In the genomic region with DNA sequence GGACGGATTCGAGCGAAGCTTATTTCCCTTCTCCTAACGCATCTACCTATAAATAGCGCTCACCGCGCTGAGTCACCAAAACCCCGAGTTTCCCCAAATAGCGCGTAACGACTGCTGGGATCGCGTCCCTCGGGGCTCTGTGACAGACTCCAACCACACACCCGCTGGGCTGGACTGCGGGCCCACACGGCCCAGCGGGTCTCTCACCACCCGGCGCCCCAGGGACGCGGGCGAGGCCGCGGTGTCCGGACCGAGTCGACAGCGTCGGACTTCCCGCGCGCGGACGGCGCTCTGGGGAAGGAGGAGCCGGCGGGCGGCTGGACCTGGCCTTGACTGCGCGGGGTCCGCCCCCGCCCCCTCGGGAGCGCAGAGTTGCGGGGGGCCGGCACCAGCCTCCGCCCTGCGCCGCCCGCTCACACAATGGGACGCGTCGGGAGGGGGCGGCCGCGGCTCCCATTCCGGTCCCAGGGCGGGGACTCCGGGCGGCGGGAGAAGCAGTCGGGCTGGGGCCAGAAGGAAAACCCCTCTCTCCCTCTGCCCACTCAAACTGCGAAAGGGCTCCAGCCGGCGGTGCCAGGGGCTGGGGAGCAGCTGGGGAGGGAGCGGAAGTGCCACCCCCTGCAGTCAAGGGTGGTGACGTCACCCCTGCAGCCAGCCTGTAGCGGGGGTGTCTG, we compare ENCODE assay signal across 1 cellular context.
TF ChIP-seq lines count a peak whose summit lies in the region.

No MANE protein-coding gene starts in this region.

TF ChIP-seq in H1, 55 proteins besides CTCF, POLR2A, EP300 and RAD21:
- no peak for TF ChIP-seq CEBPB (IDR thresholded peaks at IDR 0.05; ENCODE audit: low read depth, low read length)
- TF ChIP-seq RBBP5 (IDR thresholded peaks at IDR 0.05; ENCODE audit: borderline replicate concordance, low read depth, low read length): peak; percentile 32
- no peak for TF ChIP-seq SAP30 (IDR thresholded peaks at IDR 0.05; ENCODE audit: insufficient read depth, insufficient replicate concordance, low read length)
- TF ChIP-seq CHD2 (IDR thresholded peaks at IDR 0.05; ENCODE audit: low read length): no peak
- TF ChIP-seq, protein P1, sequence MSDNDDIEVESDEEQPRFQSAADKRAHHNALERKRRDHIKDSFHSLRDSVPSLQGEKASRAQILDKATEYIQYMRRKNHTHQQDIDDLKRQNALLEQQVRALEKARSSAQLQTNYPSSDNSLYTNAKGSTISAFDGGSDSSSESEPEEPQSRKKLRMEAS (IDR thresholded peaks at IDR 0.05): no peak
- TF ChIP-seq USF2 (IDR thresholded peaks at IDR 0.05; ENCODE audit: low read length): peak; percentile 65
- no peak for TF ChIP-seq POU5F1 (IDR thresholded peaks at IDR 0.05; ENCODE audit: low read depth, low read length)
- TF ChIP-seq CBX5 (IDR thresholded peaks at IDR 0.05; ENCODE audit: low read depth, low read length): no peak
- TF ChIP-seq JUN (IDR thresholded peaks at IDR 0.05; ENCODE audit: low read depth, low read length): peak; percentile 66; the same call in 1 of the 2 replicates
- no peak for TF ChIP-seq EZH2 (IDR thresholded peaks at IDR 0.05; ENCODE audit: low read depth, low read length, severe bottlenecking)
- no peak for TF ChIP-seq SIX5 (IDR thresholded peaks at IDR 0.05; ENCODE audit: low read depth, low read length)
- TF ChIP-seq HDAC2 (IDR thresholded peaks at IDR 0.05; ENCODE audit: borderline replicate concordance in 1 of 2, low read depth in 2 of 2, low read length in 2 of 2): peak in 1 of 2 experiments; percentile 50; a peak in 1 of 4 replicates
- peak; percentile 90 for TF ChIP-seq CTBP2 (IDR thresholded peaks at IDR 0.05; ENCODE audit: borderline replicate concordance, insufficient read depth, insufficient read length, low read length)
- peak; percentile 51; the same call in 1 of the 2 replicates for TF ChIP-seq SUZ12 (IDR thresholded peaks at IDR 0.05; ENCODE audit: low read length)
- TF ChIP-seq BACH1 (IDR thresholded peaks at IDR 0.05; ENCODE audit: low read length): peak; percentile 81; the same call in 1 of the 2 replicates
- TF ChIP-seq TAF7 (optimal IDR thresholded peaks at IDR 0.05; ENCODE audit: borderline replicate concordance, low read depth, low read length): no peak
- no peak for TF ChIP-seq ZNF274 (IDR thresholded peaks at IDR 0.05; ENCODE audit: borderline replicate concordance, extremely low read depth, low read length)
- no peak for TF ChIP-seq FOSL1 (IDR thresholded peaks at IDR 0.05; ENCODE audit: insufficient read depth, low read depth, low read length)
- peak; percentile 31 for TF ChIP-seq PHF8 (conservative IDR thresholded peaks at IDR 0.05; ENCODE audit: low read depth, low read length)
- TF ChIP-seq SP2 (IDR thresholded peaks at IDR 0.05; ENCODE audit: low read length): no peak
- no peak for TF ChIP-seq CHD1 (IDR thresholded peaks at IDR 0.05; ENCODE audit: low read depth, low read length)
- TF ChIP-seq TBP (IDR thresholded peaks at IDR 0.05; ENCODE audit: low read depth, low read length): no peak
- no peak for TF ChIP-seq HDAC6 (IDR thresholded peaks at IDR 0.05; ENCODE audit: low read depth, low read length)
- no peak for TF ChIP-seq MAFK (IDR thresholded peaks at IDR 0.05; ENCODE audit: low read depth, low read length)
- TF ChIP-seq BCL11A (IDR thresholded peaks at IDR 0.05; ENCODE audit: low read depth in 2 of 2, low read length in 2 of 2): no peak
- no peak for TF ChIP-seq SP4 (IDR thresholded peaks at IDR 0.05; ENCODE audit: low read length)
- TF ChIP-seq RXRA (IDR thresholded peaks at IDR 0.05; ENCODE audit: insufficient read depth, low read depth, low read length): no peak
- no peak for TF ChIP-seq GTF2F1 (IDR thresholded peaks at IDR 0.05; ENCODE audit: borderline replicate concordance, low read depth, low read length)
- TF ChIP-seq NRF1 (IDR thresholded peaks at IDR 0.05; ENCODE audit: low read depth, low read length): no peak
- no peak; the same call in 1 of the 2 replicates for TF ChIP-seq YY1 (IDR thresholded peaks at IDR 0.05; ENCODE audit: low read depth, low read length)
- TF ChIP-seq, protein P2, sequence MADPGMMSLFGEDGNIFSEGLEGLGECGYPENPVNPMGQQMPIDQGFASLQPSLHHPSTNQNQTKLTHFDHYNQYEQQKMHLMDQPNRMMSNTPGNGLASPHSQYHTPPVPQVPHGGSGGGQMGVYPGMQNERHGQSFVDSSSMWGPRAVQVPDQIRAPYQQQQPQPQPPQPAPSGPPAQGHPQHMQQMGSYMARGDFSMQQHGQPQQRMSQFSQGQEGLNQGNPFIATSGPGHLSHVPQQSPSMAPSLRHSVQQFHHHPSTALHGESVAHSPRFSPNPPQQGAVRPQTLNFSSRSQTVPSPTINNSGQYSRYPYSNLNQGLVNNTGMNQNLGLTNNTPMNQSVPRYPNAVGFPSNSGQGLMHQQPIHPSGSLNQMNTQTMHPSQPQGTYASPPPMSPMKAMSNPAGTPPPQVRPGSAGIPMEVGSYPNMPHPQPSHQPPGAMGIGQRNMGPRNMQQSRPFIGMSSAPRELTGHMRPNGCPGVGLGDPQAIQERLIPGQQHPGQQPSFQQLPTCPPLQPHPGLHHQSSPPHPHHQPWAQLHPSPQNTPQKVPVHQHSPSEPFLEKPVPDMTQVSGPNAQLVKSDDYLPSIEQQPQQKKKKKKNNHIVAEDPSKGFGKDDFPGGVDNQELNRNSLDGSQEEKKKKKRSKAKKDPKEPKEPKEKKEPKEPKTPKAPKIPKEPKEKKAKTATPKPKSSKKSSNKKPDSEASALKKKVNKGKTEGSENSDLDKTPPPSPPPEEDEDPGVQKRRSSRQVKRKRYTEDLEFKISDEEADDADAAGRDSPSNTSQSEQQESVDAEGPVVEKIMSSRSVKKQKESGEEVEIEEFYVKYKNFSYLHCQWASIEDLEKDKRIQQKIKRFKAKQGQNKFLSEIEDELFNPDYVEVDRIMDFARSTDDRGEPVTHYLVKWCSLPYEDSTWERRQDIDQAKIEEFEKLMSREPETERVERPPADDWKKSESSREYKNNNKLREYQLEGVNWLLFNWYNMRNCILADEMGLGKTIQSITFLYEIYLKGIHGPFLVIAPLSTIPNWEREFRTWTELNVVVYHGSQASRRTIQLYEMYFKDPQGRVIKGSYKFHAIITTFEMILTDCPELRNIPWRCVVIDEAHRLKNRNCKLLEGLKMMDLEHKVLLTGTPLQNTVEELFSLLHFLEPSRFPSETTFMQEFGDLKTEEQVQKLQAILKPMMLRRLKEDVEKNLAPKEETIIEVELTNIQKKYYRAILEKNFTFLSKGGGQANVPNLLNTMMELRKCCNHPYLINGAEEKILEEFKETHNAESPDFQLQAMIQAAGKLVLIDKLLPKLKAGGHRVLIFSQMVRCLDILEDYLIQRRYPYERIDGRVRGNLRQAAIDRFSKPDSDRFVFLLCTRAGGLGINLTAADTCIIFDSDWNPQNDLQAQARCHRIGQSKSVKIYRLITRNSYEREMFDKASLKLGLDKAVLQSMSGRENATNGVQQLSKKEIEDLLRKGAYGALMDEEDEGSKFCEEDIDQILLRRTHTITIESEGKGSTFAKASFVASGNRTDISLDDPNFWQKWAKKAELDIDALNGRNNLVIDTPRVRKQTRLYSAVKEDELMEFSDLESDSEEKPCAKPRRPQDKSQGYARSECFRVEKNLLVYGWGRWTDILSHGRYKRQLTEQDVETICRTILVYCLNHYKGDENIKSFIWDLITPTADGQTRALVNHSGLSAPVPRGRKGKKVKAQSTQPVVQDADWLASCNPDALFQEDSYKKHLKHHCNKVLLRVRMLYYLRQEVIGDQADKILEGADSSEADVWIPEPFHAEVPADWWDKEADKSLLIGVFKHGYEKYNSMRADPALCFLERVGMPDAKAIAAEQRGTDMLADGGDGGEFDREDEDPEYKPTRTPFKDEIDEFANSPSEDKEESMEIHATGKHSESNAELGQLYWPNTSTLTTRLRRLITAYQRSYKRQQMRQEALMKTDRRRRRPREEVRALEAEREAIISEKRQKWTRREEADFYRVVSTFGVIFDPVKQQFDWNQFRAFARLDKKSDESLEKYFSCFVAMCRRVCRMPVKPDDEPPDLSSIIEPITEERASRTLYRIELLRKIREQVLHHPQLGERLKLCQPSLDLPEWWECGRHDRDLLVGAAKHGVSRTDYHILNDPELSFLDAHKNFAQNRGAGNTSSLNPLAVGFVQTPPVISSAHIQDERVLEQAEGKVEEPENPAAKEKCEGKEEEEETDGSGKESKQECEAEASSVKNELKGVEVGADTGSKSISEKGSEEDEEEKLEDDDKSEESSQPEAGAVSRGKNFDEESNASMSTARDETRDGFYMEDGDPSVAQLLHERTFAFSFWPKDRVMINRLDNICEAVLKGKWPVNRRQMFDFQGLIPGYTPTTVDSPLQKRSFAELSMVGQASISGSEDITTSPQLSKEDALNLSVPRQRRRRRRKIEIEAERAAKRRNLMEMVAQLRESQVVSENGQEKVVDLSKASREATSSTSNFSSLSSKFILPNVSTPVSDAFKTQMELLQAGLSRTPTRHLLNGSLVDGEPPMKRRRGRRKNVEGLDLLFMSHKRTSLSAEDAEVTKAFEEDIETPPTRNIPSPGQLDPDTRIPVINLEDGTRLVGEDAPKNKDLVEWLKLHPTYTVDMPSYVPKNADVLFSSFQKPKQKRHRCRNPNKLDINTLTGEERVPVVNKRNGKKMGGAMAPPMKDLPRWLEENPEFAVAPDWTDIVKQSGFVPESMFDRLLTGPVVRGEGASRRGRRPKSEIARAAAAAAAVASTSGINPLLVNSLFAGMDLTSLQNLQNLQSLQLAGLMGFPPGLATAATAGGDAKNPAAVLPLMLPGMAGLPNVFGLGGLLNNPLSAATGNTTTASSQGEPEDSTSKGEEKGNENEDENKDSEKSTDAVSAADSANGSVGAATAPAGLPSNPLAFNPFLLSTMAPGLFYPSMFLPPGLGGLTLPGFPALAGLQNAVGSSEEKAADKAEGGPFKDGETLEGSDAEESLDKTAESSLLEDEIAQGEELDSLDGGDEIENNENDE (IDR thresholded peaks at IDR 0.05; ENCODE audit: insufficient replicate concordance, low read length): no peak
- peak; percentile 84 for TF ChIP-seq CREB1 (IDR thresholded peaks at IDR 0.05)
- TF ChIP-seq SP1 (IDR thresholded peaks at IDR 0.05; ENCODE audit: low read depth, low read length): no peak
- peak; percentile 9; the same call in 1 of the 2 replicates for TF ChIP-seq E2F6 (IDR thresholded peaks at IDR 0.05)
- peak; percentile 71 for TF ChIP-seq EGR1 (IDR thresholded peaks at IDR 0.05; ENCODE audit: borderline replicate concordance, low read depth, low read length)
- TF ChIP-seq, protein P3, sequence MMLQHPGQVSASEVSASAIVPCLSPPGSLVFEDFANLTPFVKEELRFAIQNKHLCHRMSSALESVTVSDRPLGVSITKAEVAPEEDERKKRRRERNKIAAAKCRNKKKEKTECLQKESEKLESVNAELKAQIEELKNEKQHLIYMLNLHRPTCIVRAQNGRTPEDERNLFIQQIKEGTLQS (IDR thresholded peaks at IDR 0.05; ENCODE audit: insufficient read depth, low read depth, low read length): no peak
- TF ChIP-seq ASH2L (IDR thresholded peaks at IDR 0.05; ENCODE audit: low read length): peak; percentile 65
- TF ChIP-seq NANOG (IDR thresholded peaks at IDR 0.05; ENCODE audit: insufficient read depth, low read depth, low read length, poor library complexity, severe bottlenecking): no peak
- no peak for TF ChIP-seq TCF12 (IDR thresholded peaks at IDR 0.05; ENCODE audit: low read depth, low read length)
- no peak for TF ChIP-seq TEAD4 (IDR thresholded peaks at IDR 0.05; ENCODE audit: low read depth, low read length)
- TF ChIP-seq JUND (IDR thresholded peaks at IDR 0.05; ENCODE audit: low read length): peak; percentile 95
- no peak for TF ChIP-seq GABPA (IDR thresholded peaks at IDR 0.05; ENCODE audit: borderline replicate concordance, insufficient read depth, low read length)
- TF ChIP-seq KDM4A (IDR thresholded peaks at IDR 0.05; ENCODE audit: low read depth, low read length, severe bottlenecking): peak; percentile 88
- peak; percentile 42 for TF ChIP-seq RNF2 (IDR thresholded peaks at IDR 0.05; ENCODE audit: borderline replicate concordance, low read depth, low read length, missing control alignments, poor library complexity, severe bottlenecking)
- no peak for TF ChIP-seq SRF (IDR thresholded peaks at IDR 0.05; ENCODE audit: low read depth, low read length)
- TF ChIP-seq BRCA1 (IDR thresholded peaks at IDR 0.05; ENCODE audit: low read depth, low read length): no peak
- no peak for TF ChIP-seq KDM5A (IDR thresholded peaks at IDR 0.05; ENCODE audit: low read length)
- TF ChIP-seq KDM1A (IDR thresholded peaks at IDR 0.05; ENCODE audit: borderline replicate concordance, low read length): no peak
- TF ChIP-seq RFX5 (IDR thresholded peaks at IDR 0.05; ENCODE audit: borderline replicate concordance, low read depth, low read length): no peak
- TF ChIP-seq POLR2AphosphoS5 (IDR thresholded peaks at IDR 0.05; ENCODE audit: low read depth, low read length): no peak
- no peak for TF ChIP-seq SIRT6 (IDR thresholded peaks at IDR 0.05; ENCODE audit: low read length)
- peak in 1 of 2 experiments; percentile 12; a peak in 1 of 4 replicates for TF ChIP-seq SIN3A (conservative IDR thresholded peaks at IDR 0.05 in 1 of 2, IDR thresholded peaks at IDR 0.05 in 1 of 2; ENCODE audit: low read depth in 1 of 2, low read length in 2 of 2)
